Comparison of ENCODE assay signal across 9 cellular contexts in genomic region chr3:196757876-196758739, GRCh38. TPM values are rescaled to one million over a fixed set of nuclear protein-coding genes. Genes with fewer than 3 reads are reported as not detected.
DNase-seq lines count a peak whose midpoint lies in the region; ATAC-seq and TF ChIP-seq lines count a peak whose summit lies in the region.
"Had no signal": no experiment of that assay in that cellular context is flagged by ENCODE, and none has a peak within 500 bp of the region (broad histone marks: within the 10 kb centered on the region; RNA-seq: fewer than 3 reads in every experiment).

No MANE protein-coding gene starts in this region.

- peak overlapping the region; percentile 75 for H3K27ac Mint-ChIP-seq in activated naive CD8-positive, alpha-beta T cell treated with anti-CD3 and anti-CD28 coated beads, Interleukin-2, amount 50 U/mL, for 24 hours
- no peak overlapping the region for H3K27ac Mint-ChIP-seq in endodermal cell

- H4K20me1 ChIP-seq in hepatocyte (ENCODE audit: insufficient read depth, poor library complexity, severe bottlenecking) = peaks cover 18% of the 10 kb centered on the region

- ATAC-seq in activated naive CD8-positive, alpha-beta T cell treated with anti-CD3 and anti-CD28 coated beads, Interleukin-2, amount 50 U/mL, for 24 hours = peak; percentile 66

- no peak overlapping the region for H2AFZ ChIP-seq in hepatocyte

- peaks cover 76% of the 10 kb centered on the region for H3K79me2 ChIP-seq in hepatocyte

- H3K27me3 Mint-ChIP-seq in activated naive CD8-positive, alpha-beta T cell treated with anti-CD3 and anti-CD28 coated beads, Interleukin-2, amount 50 U/mL, for 24 hours = no peaks in the 10 kb centered on the region
- H3K27me3 Mint-ChIP-seq in endodermal cell (ENCODE audit: insufficient read depth) = no peaks in the 10 kb centered on the region

- TF ChIP-seq CTCF in hepatocyte (IDR thresholded peaks at IDR 0.05; ENCODE audit: poor library complexity) (no peak), endodermal cell (conservative IDR thresholded peaks at IDR 0.05) (no peak)

- WGBS in hepatocyte (ENCODE audit: low lambda C conversion rate, missing lambda C conversion rate) = 93% methylated on average over 9 of the region's 9 CpGs
- 87 to 93% methylated on average over 9 of the region's 9 CpGs for WGBS in endodermal cell (ENCODE audit: insufficient coverage in 1 of 2, insufficient read length in 1 of 2), 2 experiments

- peaks cover 13% of the 10 kb centered on the region for H3K4me1 ChIP-seq in hepatocyte (ENCODE audit: insufficient read depth)
- H3K4me1 ChIP-seq in endodermal cell (ENCODE audit: control insufficient read depth, insufficient read depth, low read length) = no peaks in the 10 kb centered on the region

- no peaks in the 10 kb centered on the region for H3K9me2 ChIP-seq in hepatocyte (replicated peaks; ENCODE audit: insufficient read depth)

- no peak overlapping the region for H3K9ac ChIP-seq in endodermal cell (ENCODE audit: extremely low read depth, low read length, poor library complexity, severe bottlenecking)

- DNase-seq in A172 (ENCODE audit: low spot score) (peak; percentile 83), GM04504 (ENCODE audit: low read depth) (peak; percentile 32), hepatocyte (ENCODE audit: low spot score) (peak; percentile 25), NCI-H128 (lab: John Stamatoyannopoulos, UW; ENCODE audit: unreplicated experiment) (no peak), NCI-H1930 (lab: John Stamatoyannopoulos, UW) (no peak), endodermal cell (no peak), DMS 273 treated with DMSO at 0.1 percent for 48 hours (lab: John Stamatoyannopoulos, UW) (no peak)
- DNase-seq in activated naive CD8-positive, alpha-beta T cell treated with anti-CD3 and anti-CD28 coated beads, Interleukin-2, amount 50 U/mL, for 24 hours = peak; percentile 18
- DNase-seq: NCI-H69 had no signal

- no peaks in the 10 kb centered on the region for H3K36me3 ChIP-seq in hepatocyte (replicated peaks; ENCODE audit: insufficient read depth, low read depth)
- H3K36me3 ChIP-seq in endodermal cell (ENCODE audit: control insufficient read depth, insufficient read depth, low read length) = peaks cover 53% of the 10 kb centered on the region

- H3K4me3 Mint-ChIP-seq in activated naive CD8-positive, alpha-beta T cell treated with anti-CD3 and anti-CD28 coated beads, Interleukin-2, amount 50 U/mL, for 24 hours = no peak overlapping the region
- no peak overlapping the region for H3K4me3 Mint-ChIP-seq in endodermal cell

- H3K27ac ChIP-seq in hepatocyte (peak overlapping the region; percentile 37), endodermal cell (ENCODE audit: low read depth, low read length) (no peak overlapping the region)

- H3K4me2 ChIP-seq in hepatocyte = no peak overlapping the region

- H3K9me3 ChIP-seq in hepatocyte (ENCODE audit: low read depth) (no peaks in the 10 kb centered on the region), endodermal cell (ENCODE audit: control insufficient read depth, low read length) (peaks cover 68% of the 10 kb centered on the region)

- H3K9me3 Mint-ChIP-seq in activated naive CD8-positive, alpha-beta T cell treated with anti-CD3 and anti-CD28 coated beads, Interleukin-2, amount 50 U/mL, for 24 hours = peaks cover 10% of the 10 kb centered on the region
- H3K9me3 Mint-ChIP-seq in endodermal cell = peaks cover 57% of the 10 kb centered on the region

- peaks cover 47% of the 10 kb centered on the region for H3K36me3 Mint-ChIP-seq in activated naive CD8-positive, alpha-beta T cell treated with anti-CD3 and anti-CD28 coated beads, Interleukin-2, amount 50 U/mL, for 24 hours (ENCODE audit: low read depth)
- H3K36me3 Mint-ChIP-seq in endodermal cell (ENCODE audit: low read depth) = peaks cover 75% of the 10 kb centered on the region

- H3K27me3 ChIP-seq in hepatocyte (no peaks in the 10 kb centered on the region), endodermal cell (ENCODE audit: control insufficient read depth, insufficient read depth, low read length, poor library complexity, severe bottlenecking) (no peaks in the 10 kb centered on the region)

- H3K4me1 Mint-ChIP-seq in activated naive CD8-positive, alpha-beta T cell treated with anti-CD3 and anti-CD28 coated beads, Interleukin-2, amount 50 U/mL, for 24 hours = peaks cover 55% of the 10 kb centered on the region
- no peaks in the 10 kb centered on the region for H3K4me1 Mint-ChIP-seq in endodermal cell

- H3K4me3 ChIP-seq in hepatocyte (no peak overlapping the region), endodermal cell (ENCODE audit: low read length) (no peak overlapping the region)

RNA-seq across cellular contexts. Expression of gene PAK2, which starts 18.5 kb away (rescaled TPM):
- 46.0 and 54.0 TPM in 2 replicates for total RNA-seq in A172 (2014; rRNA removed; shearing (Covaris generic))
- 50.9 and 51.5 TPM in 2 replicates for total RNA-seq in hepatocyte
- 25.6 and 26.5 TPM in 2 replicates for polyA plus RNA-seq in hepatocyte
- total RNA-seq in endodermal cell = 10 to 100 TPM; 58.7 to 76.6 TPM
- 68.8 TPM for polyA plus RNA-seq in endodermal cell (2013, experiment 1 of 2)
- polyA plus RNA-seq in endodermal cell (2013, experiment 2 of 2) = 63.1 TPM

RNA-seq across cellular contexts. Expression of gene PIGX, which starts 45.9 kb away (rescaled TPM):
- 66.8 and 70.2 TPM in 2 replicates for total RNA-seq in A172 (2014; rRNA removed; shearing (Covaris generic))
- total RNA-seq in hepatocyte (24.9 and 31.6 TPM in 2 replicates), endodermal cell (10 to 100 TPM; 21.8 to 33.3 TPM)
- polyA plus RNA-seq in hepatocyte = 33.5 and 36.7 TPM in 2 replicates
- 27.3 TPM for polyA plus RNA-seq in endodermal cell (2013, experiment 1 of 2)
- 25.6 TPM for polyA plus RNA-seq in endodermal cell (2013, experiment 2 of 2)

RNA-seq across cellular contexts. Expression of gene CEP19, which starts 46.1 kb away (rescaled TPM):
- total RNA-seq in A172 (2014; rRNA removed; shearing (Covaris generic)) = 9.7 and 13.8 TPM in 2 replicates
- 3.2 and 3.8 TPM in 2 replicates for total RNA-seq in hepatocyte
- polyA plus RNA-seq in hepatocyte = 4.6 and 6.0 TPM in 2 replicates
- total RNA-seq in endodermal cell = 1 to 10 TPM; 3.1 to 4.5 TPM
- 4.5 TPM for polyA plus RNA-seq in endodermal cell (2013, experiment 1 of 2)
- polyA plus RNA-seq in endodermal cell (2013, experiment 2 of 2) = 4.3 TPM

Comparison
In these comparisons a context has a peak if more than half of its experiments do, and no peak if none do; other contexts are left out.
1. DNase-seq: peak in A172 (single experiment), GM04504 (single experiment), activated naive CD8-positive, alpha-beta T cell treated with anti-CD3 and anti-CD28 coated beads, Interleukin-2, amount 50 U/mL, for 24 hours (single experiment) and hepatocyte (single experiment); none in NCI-H128 (single experiment), NCI-H1930 (0 of 2), endodermal cell (single experiment) and DMS 273 treated with DMSO at 0.1 percent for 48 hours (single experiment).